Comparison of ENCODE assay signal across 8 cellular contexts in genomic region chr6:38012573-38012972, GRCh38.
A peak's percentile ranks its signal among the peaks of the same experiment; 100 is the strongest.
DNase-seq lines count a peak whose midpoint lies in the region; ATAC-seq and TF ChIP-seq lines count a peak whose summit lies in the region.

No MANE protein-coding gene starts in this region.

- no peak overlapping the region for H3K4me3 Mint-ChIP-seq in Caco-2 (ENCODE audit: unreplicated experiment)
- no peak overlapping the region for H3K4me3 Mint-ChIP-seq in endodermal cell
- no peak overlapping the region for H3K4me3 Mint-ChIP-seq in naive thymus-derived CD4-positive, alpha-beta T cell

- TF ChIP-seq CTCF in Caco-2 (IDR thresholded peaks at IDR 0.05; ENCODE audit: insufficient read depth in 1 of 2, low read depth in 1 of 2, low read length in 1 of 2, severe bottlenecking in 1 of 2, unreplicated experiment in 1 of 2), result peak; percentile 61 to 79
- TF ChIP-seq CTCF in Panc1 (IDR thresholded peaks at IDR 0.05), result peak; percentile 91
- peak; percentile 84 for TF ChIP-seq CTCF in endodermal cell (conservative IDR thresholded peaks at IDR 0.05)
- no peak for TF ChIP-seq CTCF in coronary artery (IDR thresholded peaks at IDR 0.05)

- in situ Hi-C loops in HAP-1 (cut with MboI; ENCODE audit: low sequenced_read_pairs), result loop anchor here (10.0 kb wide), 1 partner anchor 218 kb away; no protein-coding TSS in a partner anchor
- in situ Hi-C loops in Panc1 (cut with HindIII; ENCODE audit: low pct_unique_long_range_greater_than_20kb, low sequenced_read_pairs), result no loop called here

- H3K36me3 ChIP-seq in Caco-2 (ENCODE audit: control insufficient read depth, insufficient read depth, low read length) (no peaks in the 10 kb centered on the region; the same call in 1 of the 2 replicates), HAP-1 (replicated peaks) (no peaks in the 10 kb centered on the region), Panc1 (ENCODE audit: control insufficient read depth, insufficient read depth, low read length) (no peaks in the 10 kb centered on the region), endodermal cell (ENCODE audit: control insufficient read depth, insufficient read depth, low read length) (no peaks in the 10 kb centered on the region)
- H3K36me3 ChIP-seq in naive thymus-derived CD4-positive, alpha-beta T cell (ENCODE audit: control insufficient read depth in 2 of 3, insufficient read depth in 3 of 3, low read length in 3 of 3), result no peaks in the 10 kb centered on the region

- no peaks in the 10 kb centered on the region for H3K9me3 ChIP-seq in Caco-2
- H3K9me3 ChIP-seq in HAP-1, result no peaks in the 10 kb centered on the region; the same call in 1 of the 2 replicates
- peaks cover 9% of the 10 kb centered on the region; the same call in 1 of the 2 replicates for H3K9me3 ChIP-seq in Panc1 (ENCODE audit: control insufficient read depth, insufficient read depth, low read depth, low read length)
- H3K9me3 ChIP-seq in endodermal cell (ENCODE audit: control insufficient read depth, low read length), result peaks cover 19% of the 10 kb centered on the region
- H3K9me3 ChIP-seq in naive thymus-derived CD4-positive, alpha-beta T cell (ENCODE audit: control insufficient read depth in 2 of 3, low read length in 3 of 3), result no peaks in the 10 kb centered on the region

- no peaks in the 10 kb centered on the region for H3K36me3 Mint-ChIP-seq in Caco-2 (ENCODE audit: insufficient read depth, unreplicated experiment)
- H3K36me3 Mint-ChIP-seq in endodermal cell (ENCODE audit: low read depth), result peaks cover 14% of the 10 kb centered on the region
- H3K36me3 Mint-ChIP-seq in naive thymus-derived CD4-positive, alpha-beta T cell, result peaks cover 6 to 21% (median 17%) of the 10 kb centered on the region in 5 donors

- POLR2A ChIA-PET in Caco-2 (lab: Charles Lee), result no interaction called here
- POLR2A ChIA-PET in Panc1 (lab: Charles Lee), result no interaction called here
- POLR2A ChIA-PET in naive thymus-derived CD4-positive, alpha-beta T cell (lab: Charles Lee), result interaction anchor here (0.6 kb wide), 1 partner anchor 197 kb away, joined by 3 read pairs; no protein-coding TSS in a partner anchor

- H3K9ac ChIP-seq in endodermal cell (ENCODE audit: extremely low read depth, low read length, poor library complexity, severe bottlenecking), result no peak overlapping the region

- 73 to 79% methylated on average over 4 to 5 of the region's 5 CpGs for WGBS in endodermal cell (ENCODE audit: insufficient coverage in 1 of 2, insufficient read length in 1 of 2), 2 experiments

- CTCF ChIA-PET in Caco-2 (lab: Charles Lee), result interaction anchor here (0.7 kb wide), 1 partner anchor 309 kb away, joined by 3 read pairs; no protein-coding TSS in a partner anchor
- CTCF ChIA-PET in Panc1 (lab: Charles Lee), result interaction anchor here (0.7 kb wide), 1 partner anchor 528 kb away, joined by 5 read pairs; no protein-coding TSS in a partner anchor
- CTCF ChIA-PET in naive thymus-derived CD4-positive, alpha-beta T cell (lab: Charles Lee), result interaction anchor here (0.7 kb wide), 1 partner anchor 93 kb away, joined by 3 read pairs; no protein-coding TSS in a partner anchor

- peak; percentile 31 to 35 for DNase-seq in Caco-2
- peak; percentile 61 to 63 for DNase-seq in HAP-1 (ENCODE audit: low spot score in 2 of 2)
- peak; percentile 25 for DNase-seq in Panc1 (ENCODE audit: low read depth, low spot score)
- no peak for DNase-seq in endodermal cell
- DNase-seq in naive thymus-derived CD4-positive, alpha-beta T cell, result peak in 4 of 9 donors; percentile 3 to 15 (median 12)
- no peak for DNase-seq in NCI-H774 (lab: John Stamatoyannopoulos, UW)
- no peak for DNase-seq in coronary artery (ENCODE audit: low spot score)

- H3K27ac ChIP-seq in Panc1 (ENCODE audit: low read length) (no peak overlapping the region), endodermal cell (ENCODE audit: low read depth, low read length) (no peak overlapping the region), coronary artery (no peak overlapping the region)
- no peak overlapping the region for H3K27ac ChIP-seq in naive thymus-derived CD4-positive, alpha-beta T cell (ENCODE audit: low read depth, low read length)

- no peak overlapping the region for H3K27ac Mint-ChIP-seq in Caco-2 (ENCODE audit: unreplicated experiment)
- no peak overlapping the region for H3K27ac Mint-ChIP-seq in endodermal cell
- no peak overlapping the region for H3K27ac Mint-ChIP-seq in naive thymus-derived CD4-positive, alpha-beta T cell

- ATAC-seq in Panc1 (peak; percentile 98), HG03342 (IDR thresholded peaks at IDR 0.05; ENCODE audit: unreplicated experiment) (no peak)
- peak; percentile 61 for ATAC-seq in naive thymus-derived CD4-positive, alpha-beta T cell

- H3K4me1 Mint-ChIP-seq in Caco-2 (ENCODE audit: low read depth, unreplicated experiment) (no peaks in the 10 kb centered on the region), endodermal cell (peaks cover 7% of the 10 kb centered on the region)
- peaks cover 9 to 50% (median 25%) of the 10 kb centered on the region in 7 donors for H3K4me1 Mint-ChIP-seq in naive thymus-derived CD4-positive, alpha-beta T cell

- H3K9me3 Mint-ChIP-seq in Caco-2 (ENCODE audit: unreplicated experiment), result no peaks in the 10 kb centered on the region
- H3K9me3 Mint-ChIP-seq in endodermal cell, result peaks cover 19% of the 10 kb centered on the region
- peaks cover 0 to 20% (median 8%) of the 10 kb centered on the region in 11 donors for H3K9me3 Mint-ChIP-seq in naive thymus-derived CD4-positive, alpha-beta T cell

- intact Hi-C loops in Caco-2 (cut with micrococcal nuclease; ENCODE audit: unreplicated experiment) (loop anchor here (2.0 to 10.0 kb wide), 3 partner anchors 148 to 308 kb away; no protein-coding TSS in a partner anchor), Panc1 (cut with micrococcal nuclease; ENCODE audit: unreplicated experiment) (loop anchor here (10.0 kb wide), 2 partner anchors 218 to 308 kb away; no protein-coding TSS in a partner anchor)
- intact Hi-C loops in naive thymus-derived CD4-positive, alpha-beta T cell (cut with micrococcal nuclease), result loop anchor here (1.0 to 5.0 kb wide), 5 partner anchors 220 to 316 kb away; partner anchors contain the start of gene MDGA1 (in 1 of the 2)

- H3K4me3 ChIP-seq in Caco-2 (ENCODE audit: low read depth, low read length) (no peak overlapping the region), HAP-1 (no peak overlapping the region), Panc1 (ENCODE audit: low read depth in 2 of 2, low read length in 2 of 2) (no peak overlapping the region), endodermal cell (ENCODE audit: low read length) (no peak overlapping the region), coronary artery (no peak overlapping the region)
- no peak overlapping the region for H3K4me3 ChIP-seq in naive thymus-derived CD4-positive, alpha-beta T cell (ENCODE audit: low read length)

- BruUV-seq in Caco-2 (replicated peaks; lab: Mats Ljungman, UMichigan) (no TSS peak), Panc1 (replicated peaks; lab: Mats Ljungman, UMichigan) (no TSS peak)

- H3K4me1 ChIP-seq in Caco-2 (no peaks in the 10 kb centered on the region; the same call in 1 of the 2 replicates), HAP-1 (no peaks in the 10 kb centered on the region), Panc1 (ENCODE audit: control insufficient read depth, insufficient read depth, low read length) (no peaks in the 10 kb centered on the region), endodermal cell (ENCODE audit: control insufficient read depth, insufficient read depth, low read length) (no peaks in the 10 kb centered on the region)
- H3K4me1 ChIP-seq in naive thymus-derived CD4-positive, alpha-beta T cell (ENCODE audit: control insufficient read depth in 2 of 2, insufficient read depth in 2 of 2, low read length in 2 of 2), result no peaks in the 10 kb centered on the region

- H3K27me3 ChIP-seq in Caco-2 (replicated peaks; ENCODE audit: control insufficient read depth, insufficient read depth, low read length), result no peaks in the 10 kb centered on the region
- no peaks in the 10 kb centered on the region for H3K27me3 ChIP-seq in HAP-1 (ENCODE audit: low read depth)
- no peaks in the 10 kb centered on the region for H3K27me3 ChIP-seq in Panc1 (ENCODE audit: control insufficient read depth, insufficient read depth, low read length)
- H3K27me3 ChIP-seq in endodermal cell (ENCODE audit: control insufficient read depth, insufficient read depth, low read length, poor library complexity, severe bottlenecking), result no peaks in the 10 kb centered on the region
- no peaks in the 10 kb centered on the region for H3K27me3 ChIP-seq in naive thymus-derived CD4-positive, alpha-beta T cell (ENCODE audit: control insufficient read depth in 2 of 2, insufficient read depth in 2 of 2, low read length in 2 of 2)

- H3K27me3 Mint-ChIP-seq in Caco-2 (ENCODE audit: insufficient read depth, unreplicated experiment) (no peaks in the 10 kb centered on the region), endodermal cell (ENCODE audit: insufficient read depth) (no peaks in the 10 kb centered on the region)
- H3K27me3 Mint-ChIP-seq in naive thymus-derived CD4-positive, alpha-beta T cell, result no peaks in the 10 kb centered on the region

Comparison
In these comparisons a context has a peak if more than half of its experiments do, and no peak if none do; other contexts are left out.
1. DNase-seq: peak in Caco-2 (2 of 2), HAP-1 (2 of 2) and Panc1 (single experiment); none in endodermal cell (single experiment), NCI-H774 (single experiment) and coronary artery (single experiment).